16 cellular contexts compared by ENCODE assay signal in genomic region chr5:179867079-179867465, GRCh38. TPM values are rescaled to one million over a fixed set of nuclear protein-coding genes. Genes with fewer than 3 reads are reported as not detected.
DNase-seq lines count a peak whose midpoint lies in the region; ATAC-seq and TF ChIP-seq lines count a peak whose summit lies in the region.
"Had no signal": no experiment of that assay in that cellular context is flagged by ENCODE, and none has a peak within 500 bp of the region (broad histone marks: within the 10 kb centered on the region; RNA-seq: fewer than 3 reads in every experiment).

No MANE protein-coding gene starts in this region.

- H3K36me3 ChIP-seq in ectodermal cell (ENCODE audit: control insufficient read depth, insufficient read depth, low read length) (peaks cover 10% of the 10 kb centered on the region), PC-3 (ENCODE audit: low read depth, low read length) (no peaks in the 10 kb centered on the region; the same call in 1 of the 2 replicates), suprapubic skin (peaks cover 97% of the 10 kb centered on the region)

- no peak for TF ChIP-seq EP300 in suprapubic skin (IDR thresholded peaks at IDR 0.05)

- in situ Hi-C loops in KBM-7 (cut with MboI; ENCODE audit: low pct_unique_long_range_greater_than_20kb, low sequenced_read_pairs), result no loop called here

- no TSS peak for BruUV-seq in PC-3 (replicated peaks; lab: Mats Ljungman, UMichigan)

- no peaks in the 10 kb centered on the region for H3K9me3 Mint-ChIP-seq in stimulated activated effector memory CD8-positive, alpha-beta T cell treated with anti-CD3 and anti-CD28 coated beads, Interleukin-12 subunit alpha, Interleukin-12 subunit beta, amount 100 ng/mL, for 72 hours
- H3K9me3 Mint-ChIP-seq: activated B cell treated with CpG ODN at 0.5 μM for 24 hours; activated naive CD4-positive, alpha-beta T cell treated with anti-CD3 and anti-CD28 coated beads, Interleukin-2, amount 50 U/mL, for 24 hours; activated T-cell treated with anti-CD3 and anti-CD28 coated beads, Interleukin-2, amount 50 U/mL, for 4 hours had no signal

- WGBS in ectodermal cell, 2 experiments, result 91 to 93% methylated on average over 6 of the region's 6 CpGs
- WGBS in suprapubic skin, result 94% methylated on average over 6 of the region's 6 CpGs

- no peaks in the 10 kb centered on the region for H3F3A ChIP-seq in PC-3 (ENCODE audit: low read length, unreplicated experiment)

- no peak overlapping the region for H3K9ac ChIP-seq in PC-3 (ENCODE audit: low read length)

- intact Hi-C loops in left ventricle myocardium superior (cut with micrococcal nuclease) (no loop called here), Right ventricle myocardium inferior (cut with DNase I) (no loop called here), PC-3 (cut with micrococcal nuclease) (no loop called here)

- H3K9me3 ChIP-seq in ectodermal cell (ENCODE audit: control insufficient read depth, low read length) (no peaks in the 10 kb centered on the region), PC-3 (ENCODE audit: low read length) (no peaks in the 10 kb centered on the region), suprapubic skin (no peaks in the 10 kb centered on the region)
- H3K9me3 ChIP-seq: ascending aorta had no signal

- H3K27ac ChIP-seq in RWPE1 (peak overlapping the region; percentile 69), ectodermal cell (ENCODE audit: insufficient read depth, low read depth, low read length, poor library complexity, severe bottlenecking) (peak overlapping the region; percentile 16), PC-3 (ENCODE audit: low read length) (no peak overlapping the region), suprapubic skin (no peak overlapping the region)
- H3K27ac ChIP-seq: ascending aorta had no signal

- H3K4me1 ChIP-seq in ectodermal cell (ENCODE audit: control insufficient read depth, insufficient read depth, low read length) (peaks cover 25% of the 10 kb centered on the region), PC-3 (ENCODE audit: insufficient read depth, low read length) (no peaks in the 10 kb centered on the region), suprapubic skin (peaks cover 3% of the 10 kb centered on the region)
- H3K4me1 ChIP-seq: ascending aorta had no signal

- H3K27me3 ChIP-seq in ectodermal cell (ENCODE audit: control insufficient read depth, insufficient read depth, low read length, poor library complexity, severe bottlenecking) (no peaks in the 10 kb centered on the region), PC-3 (ENCODE audit: low read length) (no peaks in the 10 kb centered on the region), suprapubic skin (no peaks in the 10 kb centered on the region)
- H3K27me3 ChIP-seq: ascending aorta had no signal

- no peaks in the 10 kb centered on the region for H3K9me2 ChIP-seq in PC-3 (replicated peaks; ENCODE audit: low read length)

- CTCF ChIA-PET in RWPE1 (lab: Yijun Ruan, JAX), result no interaction called here
- CTCF ChIA-PET in PC-3 (lab: Charles Lee), result no interaction called here

- peaks cover 6% of the 10 kb centered on the region for H3K4me1 Mint-ChIP-seq in stimulated activated effector memory CD8-positive, alpha-beta T cell treated with anti-CD3 and anti-CD28 coated beads, Interleukin-12 subunit alpha, Interleukin-12 subunit beta, amount 100 ng/mL, for 72 hours
- H3K4me1 Mint-ChIP-seq: activated B cell treated with CpG ODN at 0.5 μM for 24 hours had no signal

- no peak overlapping the region for H3K4me2 ChIP-seq in PC-3 (ENCODE audit: low read length)

- H3K36me3 Mint-ChIP-seq in stimulated activated effector memory CD8-positive, alpha-beta T cell treated with anti-CD3 and anti-CD28 coated beads, Interleukin-12 subunit alpha, Interleukin-12 subunit beta, amount 100 ng/mL, for 72 hours, result peaks cover 45% of the 10 kb centered on the region

- H3K4me3 ChIP-seq in ectodermal cell (ENCODE audit: insufficient read depth, low read depth, low read length) (no peak overlapping the region), PC-3 (ENCODE audit: low read length) (no peak overlapping the region), suprapubic skin (no peak overlapping the region)
- H3K4me3 ChIP-seq: ascending aorta had no signal

- H2AFZ ChIP-seq in PC-3 (ENCODE audit: low read length), result no peak overlapping the region

- POLR2A ChIA-PET in RWPE1 (lab: Yijun Ruan, JAX; ENCODE audit: low non-redundant PET) (no interaction called here), PC-3 (lab: Charles Lee; ENCODE audit: unreplicated experiment) (no interaction called here)

- no peaks in the 10 kb centered on the region for H3K79me2 ChIP-seq in PC-3 (ENCODE audit: low read length)

- TF ChIP-seq CTCF in RWPE1 (conservative IDR thresholded peaks at IDR 0.05; ENCODE audit: low read depth) (no peak), PC-3 (conservative IDR thresholded peaks at IDR 0.05; ENCODE audit: low read depth, low read length) (no peak), suprapubic skin (IDR thresholded peaks at IDR 0.05) (no peak)

- no peak for TF ChIP-seq POLR2A in suprapubic skin (IDR thresholded peaks at IDR 0.05)

- H3K27ac Mint-ChIP-seq in stimulated activated effector memory CD8-positive, alpha-beta T cell treated with anti-CD3 and anti-CD28 coated beads, Interleukin-12 subunit alpha, Interleukin-12 subunit beta, amount 100 ng/mL, for 72 hours, result peak overlapping the region; percentile 76
- H3K27ac Mint-ChIP-seq: activated B cell treated with CpG ODN at 0.5 μM for 24 hours; activated naive CD4-positive, alpha-beta T cell treated with anti-CD3 and anti-CD28 coated beads, Interleukin-2, amount 50 U/mL, for 24 hours had no signal

- ATAC-seq in left ventricle myocardium superior (no peak), Right ventricle myocardium inferior (no peak), PC-3 (no peak)
- no peak for ATAC-seq in stimulated activated effector memory CD8-positive, alpha-beta T cell treated with anti-CD3 and anti-CD28 coated beads, Interleukin-12 subunit alpha, Interleukin-12 subunit beta, amount 100 ng/mL, for 72 hours

- peak; percentile 7 for DNase-seq in left ventricle myocardium superior
- DNase-seq in Right ventricle myocardium inferior (ENCODE audit: missing footprints), result no peak
- DNase-seq in RWPE1 (ENCODE audit: low spot score), result no peak
- DNase-seq in stimulated activated effector memory CD8-positive, alpha-beta T cell treated with anti-CD3 and anti-CD28 coated beads, Interleukin-12 subunit alpha, Interleukin-12 subunit beta, amount 100 ng/mL, for 72 hours (ENCODE audit: low spot score in 2 of 2), result no peak
- DNase-seq in PC-3, result no peak
- DNase-seq in KBM-7, result no peak
- no peak for DNase-seq in suprapubic skin (ENCODE audit: low spot score in 2 of 2)
- DNase-seq: activated B cell treated with CpG ODN at 0.5 μM for 24 hours; activated T-cell treated with anti-CD3 and anti-CD28 coated beads, Interleukin-2, amount 50 U/mL, for 4 hours; NCI-H1092; NCI-H187; stimulated activated naive CD4-positive, alpha-beta T cell; T1000 had no signal

- H4K20me1 ChIP-seq in PC-3 (ENCODE audit: low read length), result no peaks in the 10 kb centered on the region

- no peak overlapping the region for H3K4me3 Mint-ChIP-seq in stimulated activated effector memory CD8-positive, alpha-beta T cell treated with anti-CD3 and anti-CD28 coated beads, Interleukin-12 subunit alpha, Interleukin-12 subunit beta, amount 100 ng/mL, for 72 hours
- H3K4me3 Mint-ChIP-seq: activated B cell treated with CpG ODN at 0.5 μM for 24 hours; activated naive CD4-positive, alpha-beta T cell treated with anti-CD3 and anti-CD28 coated beads, Interleukin-2, amount 50 U/mL, for 24 hours; activated T-cell treated with anti-CD3 and anti-CD28 coated beads, Interleukin-2, amount 50 U/mL, for 4 hours had no signal

RNA-seq across cellular contexts. Expression of gene MRNIP, which starts 8.5 kb away (rescaled TPM):
- total RNA-seq in left ventricle myocardium superior, result 14.8 TPM
- 12.2 TPM for total RNA-seq in Right ventricle myocardium inferior
- polyA plus RNA-seq in ectodermal cell (2013, experiment 1 of 4), result 54.9 TPM
- 58.7 TPM for polyA plus RNA-seq in ectodermal cell (2013, experiment 2 of 4)
- 46.3 TPM for polyA plus RNA-seq in ectodermal cell (2013, experiment 3 of 4)
- 53.3 TPM for polyA plus RNA-seq in ectodermal cell (2013, experiment 4 of 4)
- total RNA-seq in PC-3 (2014; rRNA removed), result 20.2 and 26.1 TPM in 2 replicates
- 100 to 1,000 TPM in 1 of 4 donors, 10 to 100 TPM in 3; 11.6 to 102 (median 22.6) TPM for total RNA-seq in suprapubic skin

RNA-seq across cellular contexts. Expression of gene TBC1D9B, which starts 40.6 kb away (rescaled TPM):
- total RNA-seq in left ventricle myocardium superior, result 37.1 TPM
- 37.1 TPM for total RNA-seq in Right ventricle myocardium inferior
- polyA plus RNA-seq in ectodermal cell (2013, experiment 1 of 4), result 86.4 TPM
- 84.0 TPM for polyA plus RNA-seq in ectodermal cell (2013, experiment 2 of 4)
- 69.3 TPM for polyA plus RNA-seq in ectodermal cell (2013, experiment 3 of 4)
- 73.5 TPM for polyA plus RNA-seq in ectodermal cell (2013, experiment 4 of 4)
- total RNA-seq in PC-3 (2014; rRNA removed), result 44.9 and 67.7 TPM in 2 replicates
- 100 to 1,000 TPM in 3 of 4 donors, 10 to 100 TPM in 1; 97.5 to 177 (median 116) TPM for total RNA-seq in suprapubic skin

RNA-seq across cellular contexts. Expression of gene SQSTM1, which starts 46.4 kb away (rescaled TPM):
- total RNA-seq in left ventricle myocardium superior (434 TPM), Right ventricle myocardium inferior (407 TPM), PC-3 (2014; rRNA removed) (253 and 341 TPM in 2 replicates), suprapubic skin (100 to 1,000 TPM; 183 to 282 (median 265) TPM)
- 65.0 TPM for polyA plus RNA-seq in ectodermal cell (2013, experiment 1 of 4)
- 70.2 TPM for polyA plus RNA-seq in ectodermal cell (2013, experiment 2 of 4)
- 49.5 TPM for polyA plus RNA-seq in ectodermal cell (2013, experiment 3 of 4)
- 55.6 TPM for polyA plus RNA-seq in ectodermal cell (2013, experiment 4 of 4)

Comparison
In these comparisons a context has a peak if more than half of its experiments do, and no peak if none do; other contexts are left out.
1. H3K27ac ChIP-seq: peak in RWPE1 (single experiment) and ectodermal cell (single experiment); none in PC-3 (single experiment) and suprapubic skin (single experiment).